In the genomic region with DNA sequence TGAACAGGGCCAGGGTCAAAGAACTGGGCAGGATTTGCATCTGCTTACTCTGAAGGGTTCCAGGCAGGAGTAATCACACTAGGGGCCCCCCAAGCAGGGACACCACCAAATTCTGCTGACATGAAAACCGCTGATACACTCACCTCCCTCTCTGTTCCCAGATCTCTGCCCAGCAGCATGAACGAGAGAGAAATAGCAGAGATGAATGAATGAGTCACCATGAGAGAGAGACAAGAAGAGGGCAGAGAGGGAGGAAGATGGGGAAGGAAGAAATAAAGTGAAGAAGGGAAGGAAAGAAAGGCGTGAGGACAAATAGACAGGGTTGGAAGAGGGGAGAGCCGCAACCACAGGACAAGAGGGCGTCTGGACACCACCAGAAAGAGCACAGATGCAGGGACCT, we compare ENCODE assay signal across 1 cellular context.
A peak's percentile ranks its signal among the peaks of the same experiment; 100 is the strongest.
TF ChIP-seq lines count a peak whose summit lies in the region.

No MANE protein-coding gene starts in this region.

TF ChIP-seq in K562, 482 proteins besides CTCF, POLR2A, EP300 and RAD21 (continued from another document and continues in another):
- TF ChIP-seq, protein P1, sequence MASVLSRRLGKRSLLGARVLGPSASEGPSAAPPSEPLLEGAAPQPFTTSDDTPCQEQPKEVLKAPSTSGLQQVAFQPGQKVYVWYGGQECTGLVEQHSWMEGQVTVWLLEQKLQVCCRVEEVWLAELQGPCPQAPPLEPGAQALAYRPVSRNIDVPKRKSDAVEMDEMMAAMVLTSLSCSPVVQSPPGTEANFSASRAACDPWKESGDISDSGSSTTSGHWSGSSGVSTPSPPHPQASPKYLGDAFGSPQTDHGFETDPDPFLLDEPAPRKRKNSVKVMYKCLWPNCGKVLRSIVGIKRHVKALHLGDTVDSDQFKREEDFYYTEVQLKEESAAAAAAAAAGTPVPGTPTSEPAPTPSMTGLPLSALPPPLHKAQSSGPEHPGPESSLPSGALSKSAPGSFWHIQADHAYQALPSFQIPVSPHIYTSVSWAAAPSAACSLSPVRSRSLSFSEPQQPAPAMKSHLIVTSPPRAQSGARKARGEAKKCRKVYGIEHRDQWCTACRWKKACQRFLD (CRISPR knock-in tag; IDR thresholded peaks at IDR 0.05) = no peak
- TF ChIP-seq, protein P2, sequence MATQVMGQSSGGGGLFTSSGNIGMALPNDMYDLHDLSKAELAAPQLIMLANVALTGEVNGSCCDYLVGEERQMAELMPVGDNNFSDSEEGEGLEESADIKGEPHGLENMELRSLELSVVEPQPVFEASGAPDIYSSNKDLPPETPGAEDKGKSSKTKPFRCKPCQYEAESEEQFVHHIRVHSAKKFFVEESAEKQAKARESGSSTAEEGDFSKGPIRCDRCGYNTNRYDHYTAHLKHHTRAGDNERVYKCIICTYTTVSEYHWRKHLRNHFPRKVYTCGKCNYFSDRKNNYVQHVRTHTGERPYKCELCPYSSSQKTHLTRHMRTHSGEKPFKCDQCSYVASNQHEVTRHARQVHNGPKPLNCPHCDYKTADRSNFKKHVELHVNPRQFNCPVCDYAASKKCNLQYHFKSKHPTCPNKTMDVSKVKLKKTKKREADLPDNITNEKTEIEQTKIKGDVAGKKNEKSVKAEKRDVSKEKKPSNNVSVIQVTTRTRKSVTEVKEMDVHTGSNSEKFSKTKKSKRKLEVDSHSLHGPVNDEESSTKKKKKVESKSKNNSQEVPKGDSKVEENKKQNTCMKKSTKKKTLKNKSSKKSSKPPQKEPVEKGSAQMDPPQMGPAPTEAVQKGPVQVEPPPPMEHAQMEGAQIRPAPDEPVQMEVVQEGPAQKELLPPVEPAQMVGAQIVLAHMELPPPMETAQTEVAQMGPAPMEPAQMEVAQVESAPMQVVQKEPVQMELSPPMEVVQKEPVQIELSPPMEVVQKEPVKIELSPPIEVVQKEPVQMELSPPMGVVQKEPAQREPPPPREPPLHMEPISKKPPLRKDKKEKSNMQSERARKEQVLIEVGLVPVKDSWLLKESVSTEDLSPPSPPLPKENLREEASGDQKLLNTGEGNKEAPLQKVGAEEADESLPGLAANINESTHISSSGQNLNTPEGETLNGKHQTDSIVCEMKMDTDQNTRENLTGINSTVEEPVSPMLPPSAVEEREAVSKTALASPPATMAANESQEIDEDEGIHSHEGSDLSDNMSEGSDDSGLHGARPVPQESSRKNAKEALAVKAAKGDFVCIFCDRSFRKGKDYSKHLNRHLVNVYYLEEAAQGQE (CRISPR knock-in tag; IDR thresholded peaks at IDR 0.05; ENCODE audit: low read depth) = no peak
- TF ChIP-seq CXXC5 (CRISPR knock-in tag; IDR thresholded peaks at IDR 0.05) (no peak), MAFG (tag; conservative IDR thresholded peaks at IDR 0.05) (0 out of 2 replicates have a peak, but pooled peaks have one; percentile 22), PML (IDR thresholded peaks at IDR 0.05; ENCODE audit: low read length) (no peak), DIDO1 (tag; IDR thresholded peaks at IDR 0.05; ENCODE audit: low read depth) (0 out of 2 replicates have a peak, but pooled peaks have one; percentile 32), PHF8 (IDR thresholded peaks at IDR 0.05; ENCODE audit: borderline replicate concordance, low read length) (no peak), ZNF77 (CRISPR knock-in tag; IDR thresholded peaks at IDR 0.05) (no peak), C11orf30 (IDR thresholded peaks at IDR 0.05; ENCODE audit: low read depth) (peak; percentile 49; the same call in 1 of the 2 replicates), PHTF2 (CRISPR knock-in tag; IDR thresholded peaks at IDR 0.05) (no peak), FOXJ3 (CRISPR knock-in tag; IDR thresholded peaks at IDR 0.05) (no peak), SMARCB1 (IDR thresholded peaks at IDR 0.05; ENCODE audit: insufficient read length, low read depth) (no peak), RB1 (IDR thresholded peaks at IDR 0.05; ENCODE audit: low read depth) (no peak), KLF13 (tag; IDR thresholded peaks at IDR 0.05; ENCODE audit: borderline replicate concordance, low read depth) (no peak), CHD2 (IDR thresholded peaks at IDR 0.05; ENCODE audit: low read depth, low read length) (no peak), NFYB (IDR thresholded peaks at IDR 0.05; ENCODE audit: extremely low read depth, insufficient read length) (no peak), HEY1 (CRISPR knock-in tag; IDR thresholded peaks at IDR 0.05; ENCODE audit: borderline replicate concordance) (no peak), MED1 (CRISPR knock-in tag; IDR thresholded peaks at IDR 0.05; ENCODE audit: borderline replicate concordance) (no peak), PRPF4 (IDR thresholded peaks at IDR 0.05; ENCODE audit: insufficient read depth, low read depth, low read length, poor library complexity, severe bottlenecking) (no peak), HNRNPK (IDR thresholded peaks at IDR 0.05; ENCODE audit: low read depth, low read length, poor library complexity, severe bottlenecking) (no peak), RBM34 (IDR thresholded peaks at IDR 0.05; ENCODE audit: borderline replicate concordance, insufficient read depth, low read length) (no peak), ZFP30 (CRISPR knock-in tag; IDR thresholded peaks at IDR 0.05; ENCODE audit: borderline replicate concordance) (no peak), SMARCA4 (IDR thresholded peaks at IDR 0.05) (peak; percentile 23; the same call in 1 of the 2 replicates), TCF7L2 (IDR thresholded peaks at IDR 0.05; ENCODE audit: low read depth, low read length) (no peak), KAT8 (IDR thresholded peaks at IDR 0.05; ENCODE audit: low read depth) (no peak), FOXP1 (CRISPR knock-in tag; IDR thresholded peaks at IDR 0.05) (no peak), GABPB2 (CRISPR knock-in tag; conservative IDR thresholded peaks at IDR 0.05) (no peak), MAFK (IDR thresholded peaks at IDR 0.05; ENCODE audit: low read length) (no peak), ZFP36 (IDR thresholded peaks at IDR 0.05; ENCODE audit: low read depth, low read length, partially characterized antibody) (peak; percentile 27), ZNF165 (CRISPR knock-in tag; IDR thresholded peaks at IDR 0.05; ENCODE audit: borderline replicate concordance) (no peak), CC2D1A (IDR thresholded peaks at IDR 0.05) (no peak), ZNF316 (IDR thresholded peaks at IDR 0.05) (peak; percentile 34; the same call in 1 of the 2 replicates), ZNF668 (CRISPR knock-in tag; IDR thresholded peaks at IDR 0.05) (no peak), SRSF9 (IDR thresholded peaks at IDR 0.05; ENCODE audit: borderline replicate concordance, low read depth, low read length) (no peak), BCOR (IDR thresholded peaks at IDR 0.05) (peak; percentile 54), NFRKB (IDR thresholded peaks at IDR 0.05; ENCODE audit: low read depth) (0 out of 2 replicates have a peak, but pooled peaks have one; percentile 28), ZNF23 (CRISPR knock-in tag; IDR thresholded peaks at IDR 0.05) (no peak)
- TF ChIP-seq, protein P3, sequence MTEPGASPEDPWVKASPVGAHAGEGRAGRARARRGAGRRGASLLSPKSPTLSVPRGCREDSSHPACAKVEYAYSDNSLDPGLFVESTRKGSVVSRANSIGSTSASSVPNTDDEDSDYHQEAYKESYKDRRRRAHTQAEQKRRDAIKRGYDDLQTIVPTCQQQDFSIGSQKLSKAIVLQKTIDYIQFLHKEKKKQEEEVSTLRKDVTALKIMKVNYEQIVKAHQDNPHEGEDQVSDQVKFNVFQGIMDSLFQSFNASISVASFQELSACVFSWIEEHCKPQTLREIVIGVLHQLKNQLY (CRISPR knock-in tag; conservative IDR thresholded peaks at IDR 0.05) = no peak
- TF ChIP-seq, protein P4, sequence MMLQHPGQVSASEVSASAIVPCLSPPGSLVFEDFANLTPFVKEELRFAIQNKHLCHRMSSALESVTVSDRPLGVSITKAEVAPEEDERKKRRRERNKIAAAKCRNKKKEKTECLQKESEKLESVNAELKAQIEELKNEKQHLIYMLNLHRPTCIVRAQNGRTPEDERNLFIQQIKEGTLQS (IDR thresholded peaks at IDR 0.05) = peak; percentile 62
- TF ChIP-seq, protein P4 (CRISPR knock-in tag; conservative IDR thresholded peaks at IDR 0.05) = no peak
- TF ChIP-seq, protein P5, sequence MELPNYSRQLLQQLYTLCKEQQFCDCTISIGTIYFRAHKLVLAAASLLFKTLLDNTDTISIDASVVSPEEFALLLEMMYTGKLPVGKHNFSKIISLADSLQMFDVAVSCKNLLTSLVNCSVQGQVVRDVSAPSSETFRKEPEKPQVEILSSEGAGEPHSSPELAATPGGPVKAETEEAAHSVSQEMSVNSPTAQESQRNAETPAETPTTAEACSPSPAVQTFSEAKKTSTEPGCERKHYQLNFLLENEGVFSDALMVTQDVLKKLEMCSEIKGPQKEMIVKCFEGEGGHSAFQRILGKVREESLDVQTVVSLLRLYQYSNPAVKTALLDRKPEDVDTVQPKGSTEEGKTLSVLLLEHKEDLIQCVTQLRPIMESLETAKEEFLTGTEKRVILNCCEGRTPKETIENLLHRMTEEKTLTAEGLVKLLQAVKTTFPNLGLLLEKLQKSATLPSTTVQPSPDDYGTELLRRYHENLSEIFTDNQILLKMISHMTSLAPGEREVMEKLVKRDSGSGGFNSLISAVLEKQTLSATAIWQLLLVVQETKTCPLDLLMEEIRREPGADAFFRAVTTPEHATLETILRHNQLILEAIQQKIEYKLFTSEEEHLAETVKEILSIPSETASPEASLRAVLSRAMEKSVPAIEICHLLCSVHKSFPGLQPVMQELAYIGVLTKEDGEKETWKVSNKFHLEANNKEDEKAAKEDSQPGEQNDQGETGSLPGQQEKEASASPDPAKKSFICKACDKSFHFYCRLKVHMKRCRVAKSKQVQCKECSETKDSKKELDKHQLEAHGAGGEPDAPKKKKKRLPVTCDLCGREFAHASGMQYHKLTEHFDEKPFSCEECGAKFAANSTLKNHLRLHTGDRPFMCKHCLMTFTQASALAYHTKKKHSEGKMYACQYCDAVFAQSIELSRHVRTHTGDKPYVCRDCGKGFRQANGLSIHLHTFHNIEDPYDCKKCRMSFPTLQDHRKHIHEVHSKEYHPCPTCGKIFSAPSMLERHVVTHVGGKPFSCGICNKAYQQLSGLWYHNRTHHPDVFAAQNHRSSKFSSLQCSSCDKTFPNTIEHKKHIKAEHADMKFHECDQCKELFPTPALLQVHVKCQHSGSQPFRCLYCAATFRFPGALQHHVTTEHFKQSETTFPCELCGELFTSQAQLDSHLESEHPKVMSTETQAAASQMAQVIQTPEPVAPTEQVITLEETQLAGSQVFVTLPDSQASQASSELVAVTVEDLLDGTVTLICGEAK (IDR thresholded peaks at IDR 0.05) = no peak
- TF ChIP-seq, protein P5 (CRISPR knock-in tag; IDR thresholded peaks at IDR 0.05) = no peak
- TF ChIP-seq, protein P6, sequence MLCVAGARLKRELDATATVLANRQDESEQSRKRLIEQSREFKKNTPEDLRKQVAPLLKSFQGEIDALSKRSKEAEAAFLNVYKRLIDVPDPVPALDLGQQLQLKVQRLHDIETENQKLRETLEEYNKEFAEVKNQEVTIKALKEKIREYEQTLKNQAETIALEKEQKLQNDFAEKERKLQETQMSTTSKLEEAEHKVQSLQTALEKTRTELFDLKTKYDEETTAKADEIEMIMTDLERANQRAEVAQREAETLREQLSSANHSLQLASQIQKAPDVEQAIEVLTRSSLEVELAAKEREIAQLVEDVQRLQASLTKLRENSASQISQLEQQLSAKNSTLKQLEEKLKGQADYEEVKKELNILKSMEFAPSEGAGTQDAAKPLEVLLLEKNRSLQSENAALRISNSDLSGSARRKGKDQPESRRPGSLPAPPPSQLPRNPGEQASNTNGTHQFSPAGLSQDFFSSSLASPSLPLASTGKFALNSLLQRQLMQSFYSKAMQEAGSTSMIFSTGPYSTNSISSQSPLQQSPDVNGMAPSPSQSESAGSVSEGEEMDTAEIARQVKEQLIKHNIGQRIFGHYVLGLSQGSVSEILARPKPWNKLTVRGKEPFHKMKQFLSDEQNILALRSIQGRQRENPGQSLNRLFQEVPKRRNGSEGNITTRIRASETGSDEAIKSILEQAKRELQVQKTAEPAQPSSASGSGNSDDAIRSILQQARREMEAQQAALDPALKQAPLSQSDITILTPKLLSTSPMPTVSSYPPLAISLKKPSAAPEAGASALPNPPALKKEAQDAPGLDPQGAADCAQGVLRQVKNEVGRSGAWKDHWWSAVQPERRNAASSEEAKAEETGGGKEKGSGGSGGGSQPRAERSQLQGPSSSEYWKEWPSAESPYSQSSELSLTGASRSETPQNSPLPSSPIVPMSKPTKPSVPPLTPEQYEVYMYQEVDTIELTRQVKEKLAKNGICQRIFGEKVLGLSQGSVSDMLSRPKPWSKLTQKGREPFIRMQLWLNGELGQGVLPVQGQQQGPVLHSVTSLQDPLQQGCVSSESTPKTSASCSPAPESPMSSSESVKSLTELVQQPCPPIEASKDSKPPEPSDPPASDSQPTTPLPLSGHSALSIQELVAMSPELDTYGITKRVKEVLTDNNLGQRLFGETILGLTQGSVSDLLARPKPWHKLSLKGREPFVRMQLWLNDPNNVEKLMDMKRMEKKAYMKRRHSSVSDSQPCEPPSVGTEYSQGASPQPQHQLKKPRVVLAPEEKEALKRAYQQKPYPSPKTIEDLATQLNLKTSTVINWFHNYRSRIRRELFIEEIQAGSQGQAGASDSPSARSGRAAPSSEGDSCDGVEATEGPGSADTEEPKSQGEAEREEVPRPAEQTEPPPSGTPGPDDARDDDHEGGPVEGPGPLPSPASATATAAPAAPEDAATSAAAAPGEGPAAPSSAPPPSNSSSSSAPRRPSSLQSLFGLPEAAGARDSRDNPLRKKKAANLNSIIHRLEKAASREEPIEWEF (CRISPR knock-in tag; IDR thresholded peaks at IDR 0.05) = no peak
